In the genomic region with DNA sequence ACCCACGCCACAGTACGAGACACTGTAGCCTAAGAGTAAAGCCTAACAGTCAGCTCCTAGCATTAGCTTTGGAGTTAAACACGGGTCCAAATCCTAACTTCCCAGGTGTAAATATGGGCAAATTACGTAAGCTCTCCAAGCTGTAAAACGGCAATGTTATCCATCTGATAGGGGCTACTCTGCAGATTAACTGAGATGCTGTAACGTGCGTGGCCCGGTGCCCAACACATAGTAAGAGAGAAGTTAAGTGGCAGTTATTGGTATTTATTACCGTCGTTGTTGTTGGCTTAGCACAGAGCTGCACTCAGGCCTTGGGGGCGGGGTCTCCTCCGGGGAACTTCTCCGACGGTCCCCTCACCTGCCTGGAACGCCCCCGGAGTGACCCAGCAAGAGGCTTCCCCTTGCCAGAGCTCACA, we compare ENCODE assay signal across 8 cellular contexts. TPM values are rescaled to one million over a fixed set of nuclear protein-coding genes. Genes with fewer than 3 reads are reported as not detected.
DNase-seq lines count a peak whose midpoint lies in the region; ATAC-seq and TF ChIP-seq lines count a peak whose summit lies in the region.

No MANE protein-coding gene starts in this region.

- H3K27ac ChIP-seq in heart right ventricle (peak overlapping the region; percentile 63 to 100 (median 88)), lung (ENCODE audit: low read depth in 1 of 2, low read length in 1 of 2) (peak overlapping the region; percentile 86 to 90), urinary bladder (ENCODE audit: low read depth) (peak overlapping the region; percentile 96)

- no peaks in the 10 kb centered on the region for H3K9me3 ChIP-seq in heart right ventricle
- H3K9me3 ChIP-seq in lung (ENCODE audit: control insufficient read depth in 2 of 2, insufficient read depth in 1 of 2, low read length in 1 of 2): no peaks in the 10 kb centered on the region

- H3K4me3 ChIP-seq in heart right ventricle (peak overlapping the region; percentile 59 to 87 (median 78)), astrocyte of the spinal cord (ENCODE audit: low read depth, low read length) (peak overlapping the region; percentile 82), lung (peak overlapping the region; percentile 63), urinary bladder (ENCODE audit: low read depth, low read length) (peak overlapping the region; percentile 62)

- ATAC-seq in heart right ventricle: no peak
- ATAC-seq in Right ventricle myocardium inferior: no peak
- ATAC-seq in lung (ENCODE audit: insufficient read depth, low FRiP score): no peak

- DNase-seq in heart right ventricle: no peak
- no peak for DNase-seq in Right ventricle myocardium inferior (ENCODE audit: missing footprints)
- no peak for DNase-seq in astrocyte of the spinal cord (ENCODE audit: low read depth, low spot score)
- no peak for DNase-seq in lung (ENCODE audit: low spot score)
- no peak for DNase-seq in NCI-H1105 treated with DMSO at 0.1 percent for 48 hours (lab: John Stamatoyannopoulos, UW)
- DNase-seq in NOMO-1 (lab: John Stamatoyannopoulos, UW; ENCODE audit: unreplicated experiment in 2 of 2): no peak
- no peak for DNase-seq in activated CD4-positive, alpha-beta T cell treated with anti-CD3 and anti-CD28 coated beads, Interleukin-2, amount 50 U/mL, for 1 hour

- H3K36me3 ChIP-seq in heart right ventricle: peaks cover 0 to 8% (median 0%) of the 10 kb centered on the region in 9 donors
- no peaks in the 10 kb centered on the region for H3K36me3 ChIP-seq in lung (ENCODE audit: control insufficient read depth in 2 of 2, insufficient read depth in 2 of 2, low read length in 2 of 2)
- no peaks in the 10 kb centered on the region for H3K36me3 ChIP-seq in urinary bladder (ENCODE audit: insufficient read depth)

- in situ Hi-C loops in astrocyte of the spinal cord (cut with HindIII; ENCODE audit: low sequenced_read_pairs): loop anchor here (25.0 kb wide), 2 partner anchors 138 to 263 kb away; no protein-coding TSS in a partner anchor

- 1 to 2% methylated on average over 16 of the region's 16 CpGs for WGBS in heart right ventricle, 2 donors
- 1 to 3% methylated on average over 16 of the region's 16 CpGs for WGBS in lung, 2 donors
- 2% methylated on average over 16 of the region's 16 CpGs for WGBS in urinary bladder

- H3K27me3 ChIP-seq in heart right ventricle (no peaks in the 10 kb centered on the region), lung (ENCODE audit: control insufficient read depth, insufficient read depth) (no peaks in the 10 kb centered on the region)

- TF ChIP-seq CTCF in heart right ventricle (IDR thresholded peaks at IDR 0.05) (no peak), astrocyte of the spinal cord (IDR thresholded peaks at IDR 0.05; ENCODE audit: low read depth, low read length) (no peak), lung (IDR thresholded peaks at IDR 0.05; ENCODE audit: control extremely low read depth, extremely low read depth) (no peak)

- H3K4me1 ChIP-seq in heart right ventricle (peaks cover 18 to 62% (median 50%) of the 10 kb centered on the region in 9 donors), lung (ENCODE audit: control insufficient read depth in 2 of 2, insufficient read depth in 2 of 2, low read length in 2 of 2) (peaks cover 13 to 16% of the 10 kb centered on the region in 2 donors), urinary bladder (ENCODE audit: insufficient read depth) (no peaks in the 10 kb centered on the region)

- intact Hi-C loops in heart right ventricle (cut with DNase I) (loop anchor here in 9 of 10 donors (1.0 to 10.0 kb wide), 11 partner anchors 39 to 276 kb away; a partner anchor contains a TSS), Right ventricle myocardium inferior (cut with DNase I) (loop anchor here (1.0 to 2.0 kb wide), 4 partner anchors 39 to 272 kb away; a partner anchor contains a TSS)

RNA-seq across cellular contexts. Expression of a gene that starts 0.5 kb away (rescaled TPM):
- total RNA-seq in heart right ventricle (10 to 100 TPM; 41.6 to 62.6 (median 48.4) TPM), Right ventricle myocardium inferior (53.9 TPM), lung (10 to 100 TPM; 37.3 to 61.8 TPM), urinary bladder (43.9 TPM)
- polyA plus RNA-seq in heart right ventricle (10 to 100 TPM; 33.6 to 73.8 TPM), lung (10 to 100 TPM; 60.8 to 83.9 TPM), urinary bladder (76.9 TPM)

RNA-seq across cellular contexts. Expression of a gene that starts 7.1 kb away (rescaled TPM):
- total RNA-seq in heart right ventricle: 100 to 1,000 TPM; 277 to 364 (median 325) TPM
- polyA plus RNA-seq in heart right ventricle: 100 to 1,000 TPM; 176 to 225 TPM
- total RNA-seq in Right ventricle myocardium inferior: 383 TPM
- total RNA-seq in lung: 100 to 1,000 TPM in 1 of 2 donors, 10 to 100 TPM in 1; 47.3 to 140 TPM
- 100 to 1,000 TPM in 1 of 2 donors, 10 to 100 TPM in 1; 53.9 to 103 TPM for polyA plus RNA-seq in lung
- total RNA-seq in urinary bladder: 31.7 TPM
- polyA plus RNA-seq in urinary bladder: 144 TPM

RNA-seq across cellular contexts. Expression of a gene that starts 23.8 kb away (rescaled TPM):
- total RNA-seq in heart right ventricle (1 to 10 TPM in 3 of 10 donors, under 1 TPM in 7; 0.53 to 2.0 (median 0.73) TPM), Right ventricle myocardium inferior (1.0 TPM), lung (1 to 10 TPM; 2.0 to 6.0 TPM), urinary bladder (11.7 TPM)
- polyA plus RNA-seq in heart right ventricle (under 1 TPM; 0.58 to 0.80 TPM), lung (1 to 10 TPM; 2.8 to 3.8 TPM), urinary bladder (21.9 TPM)
